Comparison of ENCODE assay signal across 8 cellular contexts in the genomic region with DNA sequence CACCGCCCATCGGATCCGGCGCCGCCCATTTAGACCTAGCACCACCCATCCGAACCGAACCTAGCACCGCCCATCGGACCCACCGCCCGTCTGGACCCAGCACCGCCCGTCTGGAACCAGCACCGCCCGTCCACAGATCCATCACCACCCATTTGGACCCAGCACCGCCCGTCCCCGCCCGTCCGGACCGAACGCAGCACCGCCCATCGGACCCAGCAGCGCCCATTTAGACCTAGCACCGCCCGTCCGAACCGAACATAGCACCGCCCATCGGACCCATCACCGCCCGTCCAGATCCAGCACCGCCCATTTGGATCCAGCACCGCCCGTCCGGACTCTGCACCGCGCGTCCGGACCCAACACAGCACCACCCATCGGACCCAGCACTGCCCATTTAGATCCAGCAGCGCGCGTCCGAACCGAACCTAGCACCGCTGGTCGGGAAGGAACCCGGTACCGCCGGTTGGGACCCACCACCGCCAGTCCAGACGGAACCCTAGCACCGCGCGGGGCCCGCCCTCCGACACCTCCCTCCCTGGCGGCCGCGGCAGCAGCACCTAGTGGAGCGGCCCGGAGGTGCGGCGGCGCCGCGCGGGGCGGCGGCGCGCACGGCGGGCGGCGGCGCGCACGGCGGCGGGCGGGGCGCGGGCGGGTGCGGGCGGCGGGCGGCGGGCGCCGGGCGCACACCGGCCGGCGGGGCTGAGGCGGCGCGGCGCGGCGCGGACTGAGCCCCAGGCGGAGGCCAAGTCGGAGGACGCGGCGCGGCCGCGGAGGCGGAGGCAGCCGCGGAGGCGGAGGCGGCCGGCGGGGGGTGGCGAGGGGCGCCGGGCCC. TPM values are rescaled to one million over a fixed set of nuclear protein-coding genes. Genes with fewer than 3 reads are reported as not detected.
DNase-seq lines count a peak whose midpoint lies in the region; ATAC-seq and TF ChIP-seq lines count a peak whose summit lies in the region.

A gene with protein sequence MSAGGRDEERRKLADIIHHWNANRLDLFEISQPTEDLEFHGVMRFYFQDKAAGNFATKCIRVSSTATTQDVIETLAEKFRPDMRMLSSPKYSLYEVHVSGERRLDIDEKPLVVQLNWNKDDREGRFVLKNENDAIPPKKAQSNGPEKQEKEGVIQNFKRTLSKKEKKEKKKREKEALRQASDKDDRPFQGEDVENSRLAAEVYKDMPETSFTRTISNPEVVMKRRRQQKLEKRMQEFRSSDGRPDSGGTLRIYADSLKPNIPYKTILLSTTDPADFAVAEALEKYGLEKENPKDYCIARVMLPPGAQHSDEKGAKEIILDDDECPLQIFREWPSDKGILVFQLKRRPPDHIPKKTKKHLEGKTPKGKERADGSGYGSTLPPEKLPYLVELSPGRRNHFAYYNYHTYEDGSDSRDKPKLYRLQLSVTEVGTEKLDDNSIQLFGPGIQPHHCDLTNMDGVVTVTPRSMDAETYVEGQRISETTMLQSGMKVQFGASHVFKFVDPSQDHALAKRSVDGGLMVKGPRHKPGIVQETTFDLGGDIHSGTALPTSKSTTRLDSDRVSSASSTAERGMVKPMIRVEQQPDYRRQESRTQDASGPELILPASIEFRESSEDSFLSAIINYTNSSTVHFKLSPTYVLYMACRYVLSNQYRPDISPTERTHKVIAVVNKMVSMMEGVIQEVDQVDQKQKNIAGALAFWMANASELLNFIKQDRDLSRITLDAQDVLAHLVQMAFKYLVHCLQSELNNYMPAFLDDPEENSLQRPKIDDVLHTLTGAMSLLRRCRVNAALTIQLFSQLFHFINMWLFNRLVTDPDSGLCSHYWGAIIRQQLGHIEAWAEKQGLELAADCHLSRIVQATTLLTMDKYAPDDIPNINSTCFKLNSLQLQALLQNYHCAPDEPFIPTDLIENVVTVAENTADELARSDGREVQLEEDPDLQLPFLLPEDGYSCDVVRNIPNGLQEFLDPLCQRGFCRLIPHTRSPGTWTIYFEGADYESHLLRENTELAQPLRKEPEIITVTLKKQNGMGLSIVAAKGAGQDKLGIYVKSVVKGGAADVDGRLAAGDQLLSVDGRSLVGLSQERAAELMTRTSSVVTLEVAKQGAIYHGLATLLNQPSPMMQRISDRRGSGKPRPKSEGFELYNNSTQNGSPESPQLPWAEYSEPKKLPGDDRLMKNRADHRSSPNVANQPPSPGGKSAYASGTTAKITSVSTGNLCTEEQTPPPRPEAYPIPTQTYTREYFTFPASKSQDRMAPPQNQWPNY (N-terminal part only) (plus strand): TSS at position 682 of the 832 bp plus-strand sequence. CDS start 222 bp downstream, outside the sequence.

- POLR2A ChIA-PET in CD4-positive, alpha-beta T cell (lab: Charles Lee), result no interaction called here

- peak; percentile 91 for ATAC-seq in CD4-positive, alpha-beta T cell (ENCODE audit: poor library complexity)
- ATAC-seq in GM19397 (IDR thresholded peaks at IDR 0.05; ENCODE audit: unreplicated experiment) (peak; percentile 70), HG03469 (IDR thresholded peaks at IDR 0.05; ENCODE audit: unreplicated experiment) (peak; percentile 45), omental fat pad (ENCODE audit: low FRiP score) (peak; percentile 89)

- WGBS in tibial nerve, 2 donors, result 1 to 2% methylated on average over 42 to 88 of the region's 123 CpGs

- peaks cover 26% of the 10 kb centered on the region for H3K4me1 ChIP-seq in SJSA1 (replicated peaks)
- peaks cover 0 to 35% (median 3%) of the 10 kb centered on the region in 4 donors for H3K4me1 ChIP-seq in tibial nerve

- H3K4me3 ChIP-seq in SJSA1 (peak within 1 kb of the TSS; percentile 87), tibial nerve (peak within 1 kb of the TSS; percentile 67 to 77 (median 74))

- no peak for TF ChIP-seq CTCF in CD4-positive, alpha-beta T cell (IDR thresholded peaks at IDR 0.05)
- TF ChIP-seq CTCF in omental fat pad (IDR thresholded peaks at IDR 0.05), result peak in 1 of 3 donors; percentile 10
- TF ChIP-seq CTCF in tibial nerve (IDR thresholded peaks at IDR 0.05), result peak; percentile 24 to 83 (median 40)

- H3K27ac Mint-ChIP-seq in CD4-positive, alpha-beta T cell, result peak within 1 kb of the TSS; percentile 41
- peak within 1 kb of the TSS; percentile 75 for H3K27ac Mint-ChIP-seq in activated naive CD4-positive, alpha-beta T cell treated with anti-CD3 and anti-CD28 coated beads, Interleukin-2, amount 10 ng/mL, durations not matched to agents 7 days and 5 days

- TF ChIP-seq EP300 in tibial nerve (IDR thresholded peaks at IDR 0.05), result no peak

- no peak for TF ChIP-seq POLR2A in tibial nerve (IDR thresholded peaks at IDR 0.05)

- H3K27ac ChIP-seq in CD4-positive, alpha-beta T cell (ENCODE audit: low read depth, low read length), result no peak within 1 kb of the TSS
- H3K27ac ChIP-seq in SJSA1 (no peak within 1 kb of the TSS), tibial nerve (peak within 1 kb of the TSS in 3 of 4 donors; percentile 67 to 87 (median 74))

- H3K36me3 ChIP-seq in SJSA1 (peaks cover 3% of the 10 kb centered on the region), tibial nerve (no peaks in the 10 kb centered on the region)

- H3K9me3 ChIP-seq in CD4-positive, alpha-beta T cell (ENCODE audit: control insufficient read depth, low read length), result no peaks in the 10 kb centered on the region
- H3K9me3 ChIP-seq in SJSA1 (replicated peaks), result no peaks in the 10 kb centered on the region; the same call in 1 of the 2 replicates
- no peaks in the 10 kb centered on the region for H3K9me3 ChIP-seq in tibial nerve

- H3K4me3 Mint-ChIP-seq in CD4-positive, alpha-beta T cell, result peak within 1 kb of the TSS; percentile 88
- H3K4me3 Mint-ChIP-seq in activated naive CD4-positive, alpha-beta T cell treated with anti-CD3 and anti-CD28 coated beads, Interleukin-2, amount 10 ng/mL, durations not matched to agents 7 days and 5 days, result peak within 1 kb of the TSS; percentile 79

- H3K4me1 Mint-ChIP-seq in CD4-positive, alpha-beta T cell (ENCODE audit: low read depth), result peaks cover 13% of the 10 kb centered on the region
- peaks cover 47% of the 10 kb centered on the region for H3K4me1 Mint-ChIP-seq in activated naive CD4-positive, alpha-beta T cell treated with anti-CD3 and anti-CD28 coated beads, Interleukin-2, amount 10 ng/mL, durations not matched to agents 7 days and 5 days

- peaks cover 47% of the 10 kb centered on the region for H3K27me3 ChIP-seq in CD4-positive, alpha-beta T cell (ENCODE audit: control insufficient read depth, insufficient read depth, low read length)
- H3K27me3 ChIP-seq in SJSA1 (replicated peaks), result no peaks in the 10 kb centered on the region
- H3K27me3 ChIP-seq in tibial nerve, result peaks cover 0 to 7% of the 10 kb centered on the region in 2 donors

- DNase-seq in CD4-positive, alpha-beta T cell, result peak; percentile 36 to 72 (median 54)
- peak; percentile 53 to 67 for DNase-seq in SJSA1 (ENCODE audit: low read depth in 1 of 2, low spot score in 2 of 2)
- DNase-seq in activated naive CD4-positive, alpha-beta T cell treated with anti-CD3 and anti-CD28 coated beads, Interleukin-2, amount 10 ng/mL, durations not matched to agents 7 days and 5 days, result peak; percentile 79
- no peak for DNase-seq in glomerular endothelial cell (ENCODE audit: extremely low read depth, low read depth, low spot score)
- peak; percentile 36 for DNase-seq in omental fat pad (ENCODE audit: low spot score)
- DNase-seq in tibial nerve (ENCODE audit: low spot score in 2 of 2), result peak; percentile 50 to 59

- H3K27me3 Mint-ChIP-seq in CD4-positive, alpha-beta T cell, result peaks cover 77% of the 10 kb centered on the region
- peaks cover 56% of the 10 kb centered on the region for H3K27me3 Mint-ChIP-seq in activated naive CD4-positive, alpha-beta T cell treated with anti-CD3 and anti-CD28 coated beads, Interleukin-2, amount 10 ng/mL, durations not matched to agents 7 days and 5 days

- CTCF ChIA-PET in CD4-positive, alpha-beta T cell (lab: Charles Lee), result no interaction called here
- CTCF ChIA-PET in activated naive CD4-positive, alpha-beta T cell treated with anti-CD3 and anti-CD28 coated beads, Interleukin-2, amount 10 ng/mL, durations not matched to agents 7 days and 5 days (lab: Charles Lee), result no interaction called here

- intact Hi-C loops in CD4-positive, alpha-beta T cell (cut with DNase I, micrococcal nuclease), result loop anchor here in 1 of 2 experiments (5.0 to 10.0 kb wide), 3 partner anchors 119 to 1202 kb away; partner anchors contain the start of genes RNASET2 and RPS6KA2

- no peaks in the 10 kb centered on the region for H3K9me3 Mint-ChIP-seq in CD4-positive, alpha-beta T cell
- H3K9me3 Mint-ChIP-seq in activated naive CD4-positive, alpha-beta T cell treated with anti-CD3 and anti-CD28 coated beads, Interleukin-2, amount 10 ng/mL, durations not matched to agents 7 days and 5 days, result no peaks in the 10 kb centered on the region

- H3K36me3 Mint-ChIP-seq in CD4-positive, alpha-beta T cell (ENCODE audit: low read depth), result no peaks in the 10 kb centered on the region
- H3K36me3 Mint-ChIP-seq in activated naive CD4-positive, alpha-beta T cell treated with anti-CD3 and anti-CD28 coated beads, Interleukin-2, amount 10 ng/mL, durations not matched to agents 7 days and 5 days, result peaks cover 4% of the 10 kb centered on the region

RNA-seq across cellular contexts. Expression of the gene that starts here (rescaled TPM):
- total RNA-seq in CD4-positive, alpha-beta T cell, result 10 to 100 TPM in 1 of 2 experiments, 1 to 10 TPM in 1; 9.1 to 10.2 TPM
- total RNA-seq in SJSA1 (2014; rRNA removed; shearing (Covaris generic)), result 88.2 and 118 TPM in 2 replicates
- total RNA-seq in glomerular endothelial cell (71.6 and 114 TPM in 2 replicates), omental fat pad (100 to 1,000 TPM; 114 to 166 (median 125) TPM), tibial nerve (100 to 1,000 TPM; 134 to 179 (median 144) TPM)

Comparison
In these comparisons a context has a peak if more than half of its experiments do, and no peak if none do; other contexts are left out.
1. H3K27ac ChIP-seq: peak in tibial nerve (3 of 4); none in CD4-positive, alpha-beta T cell (single experiment) and SJSA1 (single experiment).
2. Peak in every context shown above with its lines, with median percentiles within 50 percentile points of each other: ATAC-seq.